In the genomic region with DNA sequence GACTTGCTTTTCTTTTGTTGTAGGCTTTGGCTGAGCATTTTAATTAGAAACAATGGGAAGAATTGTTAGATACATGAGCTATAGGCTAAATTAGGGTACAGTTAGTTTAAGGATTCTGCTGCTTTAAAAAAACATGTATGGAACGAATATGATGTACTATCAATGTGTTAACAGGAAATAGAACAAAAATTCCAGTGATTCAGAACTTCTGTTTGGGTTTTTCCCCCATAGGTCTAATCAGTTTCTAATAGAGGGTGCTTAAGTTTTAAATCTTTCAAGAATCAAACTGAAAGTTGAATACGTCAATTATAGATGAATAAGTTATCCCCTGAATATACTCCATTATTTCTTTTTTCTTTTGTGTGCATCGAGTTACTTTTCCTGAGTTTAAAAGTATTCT, we compare ENCODE assay signal across 8 cellular contexts. TPM values are rescaled to one million over a fixed set of nuclear protein-coding genes. Genes with fewer than 3 reads are reported as not detected.
A peak's percentile ranks its signal among the peaks of the same experiment; 100 is the strongest.
DNase-seq lines count a peak whose midpoint lies in the region; ATAC-seq, FAIRE-seq and TF ChIP-seq lines count a peak whose summit lies in the region.

No MANE protein-coding gene starts in this region.

- H3K4me3 ChIP-seq in astrocyte (ENCODE audit: insufficient read depth, low read depth, low read length) (peak overlapping the region; percentile 88), HepG2 (replicated peaks in 1 of 3; ENCODE audit: insufficient read depth in 1 of 3, low read depth in 2 of 3, low read length in 3 of 3) (peak overlapping the region; percentile 27 to 99 (median 97); a peak in 5 of 6 replicates), thoracic aorta (peak overlapping the region; percentile 95)

- peaks cover 69% of the 10 kb centered on the region for H3K79me2 ChIP-seq in astrocyte (ENCODE audit: insufficient read depth, low read length)
- H3K79me2 ChIP-seq in HepG2 (ENCODE audit: insufficient read depth, low read length), result peaks cover 63% of the 10 kb centered on the region

- no peaks in the 10 kb centered on the region for H3K36me3 ChIP-seq in astrocyte (ENCODE audit: insufficient read depth, low read length)
- no peaks in the 10 kb centered on the region for H3K36me3 ChIP-seq in HepG2 (replicated peaks in 1 of 2; ENCODE audit: control insufficient read depth in 1 of 2, insufficient read depth in 2 of 2, low read length in 2 of 2)
- no peaks in the 10 kb centered on the region for H3K36me3 ChIP-seq in thoracic aorta

- H3K4me2 ChIP-seq in astrocyte (ENCODE audit: low read length), result peak overlapping the region; percentile 88
- peak overlapping the region; percentile 93 for H3K4me2 ChIP-seq in HepG2 (ENCODE audit: low read depth, low read length)

- H3K27ac Mint-ChIP-seq in activated CD4-positive, alpha-beta T cell treated with anti-CD3 and anti-CD28 coated beads, Interleukin-2, amount 10 ng/mL, durations not matched to agents 7 days and 5 days, result peak overlapping the region; percentile 93
- H3K27ac Mint-ChIP-seq in astrocyte (ENCODE audit: unreplicated experiment), result peak overlapping the region; percentile 90

- H3K4me1 ChIP-seq in astrocyte (ENCODE audit: insufficient read depth, low read length), result peaks cover 6% of the 10 kb centered on the region
- H3K4me1 ChIP-seq in HepG2 (ENCODE audit: insufficient read depth, low read length), result peaks cover 36% of the 10 kb centered on the region
- peaks cover 46 to 56% of the 10 kb centered on the region in 2 donors for H3K4me1 ChIP-seq in thoracic aorta (ENCODE audit: control insufficient read depth in 1 of 2, low read depth in 2 of 2)

- WGBS in HepG2 (ENCODE audit: low lambda C conversion rate), result 64% methylated on average over 3 of the region's 3 CpGs

- peaks cover under 1% of the 10 kb centered on the region for H3K27me3 Mint-ChIP-seq in activated CD4-positive, alpha-beta T cell treated with anti-CD3 and anti-CD28 coated beads, Interleukin-2, amount 10 ng/mL, durations not matched to agents 7 days and 5 days
- no peaks in the 10 kb centered on the region for H3K27me3 Mint-ChIP-seq in astrocyte (ENCODE audit: low read depth, unreplicated experiment)

- in situ Hi-C loops in HepG2 (cut with HindIII; ENCODE audit: extremely low pct_ligation_motif_present, low pct_unique_long_range_greater_than_20kb), result loop anchor here (10.0 kb wide), 1 partner anchor 285 kb away; no protein-coding TSS in a partner anchor

- CTCF ChIA-PET in activated CD4-positive, alpha-beta T cell treated with anti-CD3 and anti-CD28 coated beads, Interleukin-2, amount 10 ng/mL, durations not matched to agents 7 days and 5 days (lab: Charles Lee), result interaction anchor here (1.0 kb wide), 1 partner anchor 25 kb away, joined by 3 read pairs; no protein-coding TSS in a partner anchor
- CTCF ChIA-PET in HepG2 (lab: Yijun Ruan, JAX; ENCODE audit: low intra/inter-chr PET ratio, low total read pairs), result no interaction called here

- FAIRE-seq in astrocyte (lab: Jason Lieb, UNC) (no peak), HepG2 (lab: Jason Lieb, UNC) (no peak)

- no peaks in the 10 kb centered on the region for H3K9me3 Mint-ChIP-seq in activated CD4-positive, alpha-beta T cell treated with anti-CD3 and anti-CD28 coated beads, Interleukin-2, amount 10 ng/mL, durations not matched to agents 7 days and 5 days
- no peaks in the 10 kb centered on the region for H3K9me3 Mint-ChIP-seq in astrocyte (ENCODE audit: unreplicated experiment)

- no peaks in the 10 kb centered on the region for H3K27me3 ChIP-seq in astrocyte (ENCODE audit: insufficient read depth, low read length)
- H3K27me3 ChIP-seq in HepG2 (ENCODE audit: control insufficient read depth in 1 of 2, insufficient read depth in 2 of 2, low read length in 2 of 2), result no peaks in the 10 kb centered on the region
- no peaks in the 10 kb centered on the region for H3K27me3 ChIP-seq in thoracic aorta (replicated peaks; ENCODE audit: insufficient read depth)

- H2AFZ ChIP-seq in astrocyte (ENCODE audit: low read depth, low read length) (no peak overlapping the region), HepG2 (ENCODE audit: low read length) (no peak overlapping the region)

- peaks cover 59% of the 10 kb centered on the region for H4K20me1 ChIP-seq in astrocyte (ENCODE audit: insufficient read depth, low read length)
- peaks cover 54% of the 10 kb centered on the region for H4K20me1 ChIP-seq in HepG2 (ENCODE audit: insufficient read depth, low read length)

- ATAC-seq in HepG2 (no peak), thoracic aorta (ENCODE audit: insufficient number of reproducible peaks, low FRiP score, low read depth) (no peak), HG02938 (IDR thresholded peaks at IDR 0.05; ENCODE audit: unreplicated experiment) (no peak)

- H3K4me3 Mint-ChIP-seq in activated CD4-positive, alpha-beta T cell treated with anti-CD3 and anti-CD28 coated beads, Interleukin-2, amount 10 ng/mL, durations not matched to agents 7 days and 5 days, result peak overlapping the region; percentile 88
- H3K4me3 Mint-ChIP-seq in astrocyte (ENCODE audit: unreplicated experiment), result peak overlapping the region; percentile 94

- peaks cover 42% of the 10 kb centered on the region for H3K36me3 Mint-ChIP-seq in activated CD4-positive, alpha-beta T cell treated with anti-CD3 and anti-CD28 coated beads, Interleukin-2, amount 10 ng/mL, durations not matched to agents 7 days and 5 days (ENCODE audit: low read depth)
- no peaks in the 10 kb centered on the region for H3K36me3 Mint-ChIP-seq in astrocyte (ENCODE audit: low read depth, unreplicated experiment)

- peaks cover 54% of the 10 kb centered on the region for H3K4me1 Mint-ChIP-seq in activated CD4-positive, alpha-beta T cell treated with anti-CD3 and anti-CD28 coated beads, Interleukin-2, amount 10 ng/mL, durations not matched to agents 7 days and 5 days
- peaks cover 36% of the 10 kb centered on the region for H3K4me1 Mint-ChIP-seq in astrocyte (ENCODE audit: low read depth, unreplicated experiment)

- POLR2A ChIA-PET in activated CD4-positive, alpha-beta T cell treated with anti-CD3 and anti-CD28 coated beads, Interleukin-2, amount 10 ng/mL, durations not matched to agents 7 days and 5 days (lab: Charles Lee), result no interaction called here
- POLR2A ChIA-PET in HepG2 (lab: Yijun Ruan, JAX), result interaction anchor here (1.0 kb wide), 1 partner anchor 14 kb away, joined by 3 read pairs; no protein-coding TSS in a partner anchor

- TF ChIP-seq RAD21 in HepG2 (CRISPR knock-in tag; IDR thresholded peaks at IDR 0.05), result no peak

- BruUV-seq in HepG2 (replicated peaks; lab: Mats Ljungman, UMichigan), result no TSS peak

- TF ChIP-seq POLR2A in HepG2 (IDR thresholded peaks at IDR 0.05; ENCODE audit: insufficient read depth in 1 of 2, low read depth in 2 of 2, low read length in 2 of 2), result no peak

- no peak for DNase-seq in activated CD4-positive, alpha-beta T cell treated with anti-CD3 and anti-CD28 coated beads, Interleukin-2, amount 10 ng/mL, durations not matched to agents 7 days and 5 days
- DNase-seq in activated CD4-positive, alpha-beta T cell treated with anti-CD3 and anti-CD28 coated beads for 1 hour, result no peak
- DNase-seq in astrocyte (ENCODE audit: low read depth) (no peak), HepG2 (ENCODE audit: low spot score) (no peak), thoracic aorta (ENCODE audit: low spot score) (no peak), NCI-H510A treated with DMSO at 0.1 percent for 48 hours (lab: John Stamatoyannopoulos, UW) (no peak), OCI-M2 (lab: John Stamatoyannopoulos, UW; ENCODE audit: unreplicated experiment) (no peak)

- H3K9ac ChIP-seq in astrocyte (ENCODE audit: low read length) (peak overlapping the region; percentile 81), HepG2 (ENCODE audit: insufficient read depth, low read depth, low read length) (peak overlapping the region; percentile 86)

- H3K27ac ChIP-seq in astrocyte (ENCODE audit: low read depth, low read length), result peak overlapping the region; percentile 77
- H3K27ac ChIP-seq in HepG2 (ENCODE audit: extremely low read length, insufficient read depth, low read length), result no peak overlapping the region
- H3K27ac ChIP-seq in thoracic aorta, result peak overlapping the region in 1 of 2 donors; percentile 99

- H3K9me3 ChIP-seq in astrocyte (ENCODE audit: insufficient read depth, low read depth, low read length), result no peaks in the 10 kb centered on the region
- H3K9me3 ChIP-seq in HepG2 (ENCODE audit: low read length), result no peaks in the 10 kb centered on the region
- H3K9me3 ChIP-seq in thoracic aorta, result no peaks in the 10 kb centered on the region

- intact Hi-C loops in HepG2 (cut with micrococcal nuclease; ENCODE audit: unreplicated experiment), result loop anchor here (5.0 kb wide), 3 partner anchors 73 to 237 kb away; no protein-coding TSS in a partner anchor

- no peak for TF ChIP-seq EP300 in HepG2 (IDR thresholded peaks at IDR 0.05; ENCODE audit: low read depth in 2 of 2, low read length in 2 of 2)
- TF ChIP-seq EP300 in HepG2 (CRISPR knock-in tag; IDR thresholded peaks at IDR 0.05; ENCODE audit: borderline replicate concordance), result no peak

- no peak for TF ChIP-seq CTCF in astrocyte (IDR thresholded peaks at IDR 0.05; ENCODE audit: insufficient read depth, low read depth, low read length)
- no peak for TF ChIP-seq CTCF in HepG2 (CRISPR knock-in tag; IDR thresholded peaks at IDR 0.05)
- no peak for TF ChIP-seq CTCF in thoracic aorta (IDR thresholded peaks at IDR 0.05)

RNA-seq across cellular contexts. Expression of a gene that starts 1.9 kb away (rescaled TPM):
- 100 to 1,000 TPM; 126 to 154 TPM for total RNA-seq in activated CD4-positive, alpha-beta T cell treated with anti-CD3 and anti-CD28 coated beads, Interleukin-2, amount 10 ng/mL, durations not matched to agents 7 days and 5 days
- 81.8 and 85.7 TPM in 2 replicates for total RNA-seq in astrocyte
- 23.7 and 44.3 TPM in 2 replicates for total RNA-seq in HepG2 (2016; rRNA removed; fragmentation: Illumina TruSeq; extraction: Trizol)
- total RNA-seq in HepG2 (2016; cell fraction: cytosol; rRNA removed; fragmentation: Illumina TruSeq; extraction: Trizol; ENCODE audit: low read depth), result 8.4 and 8.9 TPM in 2 replicates
- total RNA-seq in HepG2 (2016; cell fraction: insoluble cytoplasmic fraction; rRNA removed; fragmentation: Illumina TruSeq; extraction: Trizol), result 24.3 and 40.7 TPM in 2 replicates
- 35.4 and 36.0 TPM in 2 replicates for total RNA-seq in HepG2 (2016; cell fraction: membrane; rRNA removed; fragmentation: Illumina TruSeq; extraction: Trizol)
- total RNA-seq in HepG2 (2016; cell fraction: nucleus; rRNA removed; fragmentation: Illumina TruSeq; extraction: Trizol), result 30.5 and 36.6 TPM in 2 replicates
- 38.1 and 50.2 TPM in 2 replicates for polyA plus RNA-seq in HepG2 (2011; rRNA removed)
- polyA plus RNA-seq in HepG2 (2011; cell fraction: cytosol; rRNA removed), result 21.0 and 33.3 TPM in 2 replicates
- polyA plus RNA-seq in HepG2 (2011; cell fraction: nucleus; rRNA removed), result 13.6 and 13.8 TPM in 2 replicates
- 39.0 and 39.2 TPM in 2 replicates for polyA plus RNA-seq in HepG2 (2012)
- polyA plus RNA-seq in HepG2 (2016; cell fraction: cytosol; fragmentation: Illumina TruSeq; extraction: Trizol; ENCODE audit: low read depth), result 4.5 and 4.8 TPM in 2 replicates
- polyA plus RNA-seq in HepG2 (2016; cell fraction: insoluble cytoplasmic fraction; fragmentation: Illumina TruSeq; extraction: Trizol; ENCODE audit: low read depth), result 64.7 and 68.7 TPM in 2 replicates
- polyA plus RNA-seq in HepG2 (2016; cell fraction: membrane; fragmentation: Illumina TruSeq; extraction: Trizol; ENCODE audit: low read depth), result 28.9 and 30.3 TPM in 2 replicates
- polyA plus RNA-seq in HepG2 (2016; cell fraction: nucleus; fragmentation: Illumina TruSeq; extraction: Trizol; ENCODE audit: insufficient read depth, low read depth), result 40.3 and 41.8 TPM in 2 replicates
- 29.3 and 44.7 TPM in 2 replicates for polyA minus RNA-seq in HepG2 (2011; rRNA and poly(A)+ RNA removed; ENCODE audit: low replicate concordance)
- 31.6 and 41.0 TPM in 2 replicates for polyA minus RNA-seq in HepG2 (2011; cell fraction: cytosol; rRNA and poly(A)+ RNA removed)
- polyA minus RNA-seq in HepG2 (2011; cell fraction: nucleus; rRNA and poly(A)+ RNA removed), result 56.5 and 70.6 TPM in 2 replicates
- 10 to 100 TPM; 56.0 to 61.7 TPM for total RNA-seq in thoracic aorta
